Comparison of ENCODE assay signal across 26 cellular contexts in genomic region chr5:148781771-148782170, GRCh38.
"Had no signal": no experiment of that assay in that cellular context is flagged by ENCODE, and none has a peak within 500 bp of the region (broad histone marks: within the 10 kb centered on the region; RNA-seq: fewer than 3 reads in every experiment).

No MANE protein-coding gene starts in this region.

- H3K4me2 ChIP-seq: neural progenitor cell had no signal

- DNase-seq: islet precursor cell; left ventricle myocardium inferior; mesendoderm; naive B cell; natural killer cell; nephron progenitor cell; pancreas; retina; right cardiac atrium; stimulated activated CD4-positive, alpha-beta T cell treated with anti-CD3 and anti-CD28 coated beads, Interleukin-12 subunit alpha, Interleukin-12 subunit beta, amount 100 ng/mL, for 4 hours; stimulated activated CD4-positive, alpha-beta T cell treated with anti-CD3 and anti-CD28 coated beads, Interleukin-15, amount 100 ng/mL, for 24 hours; stimulated activated CD4-positive, alpha-beta T cell treated with anti-CD3 and anti-CD28 coated beads, Interleukin-2, amount 100 ng/mL, for 24 hours; stimulated activated CD4-positive, alpha-beta T cell treated with anti-CD3 and anti-CD28 coated beads, Interleukin-4, amount 100 ng/mL, for 1 hour; stimulated activated naive B cell treated with anti-CD40 and anti-IgM and Interleukin-4, amounts not matched to agents 10 μg/mL and 1 μg/mL and 100 μg/mL, for 72 hours; stimulated activated naive CD8-positive, alpha-beta T cell treated with anti-CD3 and anti-CD28 coated beads, Interleukin-15, Interleukin-2, amounts not matched to agents 100 U/mL and 50 U/mL, for 24 hours; stomach; testis; thyroid gland; transverse colon; upper lobe of left lung had no signal

- H3K27ac Mint-ChIP-seq: mesothelial cell of epicardium; natural killer cell; nephron progenitor cell; neural progenitor cell; stimulated activated naive B cell treated with anti-CD40 and anti-IgM and Interleukin-4, amounts not matched to agents 10 μg/mL and 1 μg/mL and 100 μg/mL, for 72 hours had no signal

- H3K27me3 Mint-ChIP-seq: stimulated activated naive B cell treated with anti-CD40 and anti-IgM and Interleukin-4, amounts not matched to agents 10 μg/mL and 1 μg/mL and 100 μg/mL, for 72 hours had no signal

- H3K4me3 ChIP-seq: left ventricle myocardium inferior, lung, neural progenitor cell, pancreas, prostate gland, skin epidermis, stomach, testis, thyroid gland, transverse colon, upper lobe of left lung, vagina had no signal

- H3K9me3 ChIP-seq: left ventricle myocardium inferior, pancreas, prostate gland, stomach, testis, thyroid gland, transverse colon, upper lobe of left lung, vagina had no signal

- H3K9ac ChIP-seq: neural progenitor cell had no signal

- H3K27me3 ChIP-seq: neural progenitor cell, pancreas, stomach, testis, thyroid gland, transverse colon, upper lobe of left lung, vagina had no signal

- H3K27ac ChIP-seq: left ventricle myocardium inferior, neural progenitor cell, pancreas, prostate gland, skin epidermis, stomach, testis, thyroid gland, transverse colon, upper lobe of left lung, vagina had no signal

- H3K9me3 Mint-ChIP-seq: mesothelial cell of epicardium, natural killer cell, nephron progenitor cell, neural progenitor cell had no signal

- H3K4me1 Mint-ChIP-seq: naive B cell, nephron progenitor cell, neural progenitor cell had no signal

- H3K4me3 Mint-ChIP-seq: mesothelial cell of epicardium; naive B cell; natural killer cell; nephron progenitor cell; neural progenitor cell; stimulated activated naive B cell treated with anti-CD40 and anti-IgM and Interleukin-4, amounts not matched to agents 10 μg/mL and 1 μg/mL and 100 μg/mL, for 72 hours had no signal

- H3K36me3 Mint-ChIP-seq: mesothelial cell of epicardium; naive B cell; natural killer cell; neural progenitor cell; stimulated activated naive B cell treated with anti-CD40 and anti-IgM and Interleukin-4, amounts not matched to agents 10 μg/mL and 1 μg/mL and 100 μg/mL, for 72 hours had no signal

- H3K36me3 ChIP-seq: left ventricle myocardium inferior, neural progenitor cell, pancreas, prostate gland, stomach, thyroid gland, transverse colon, upper lobe of left lung, vagina had no signal

- H3K4me1 ChIP-seq: left ventricle myocardium inferior, neural progenitor cell, pancreas, prostate gland, stomach, testis, thyroid gland, transverse colon, upper lobe of left lung, vagina had no signal
